14 cellular contexts compared by ENCODE assay signal in the genomic region with DNA sequence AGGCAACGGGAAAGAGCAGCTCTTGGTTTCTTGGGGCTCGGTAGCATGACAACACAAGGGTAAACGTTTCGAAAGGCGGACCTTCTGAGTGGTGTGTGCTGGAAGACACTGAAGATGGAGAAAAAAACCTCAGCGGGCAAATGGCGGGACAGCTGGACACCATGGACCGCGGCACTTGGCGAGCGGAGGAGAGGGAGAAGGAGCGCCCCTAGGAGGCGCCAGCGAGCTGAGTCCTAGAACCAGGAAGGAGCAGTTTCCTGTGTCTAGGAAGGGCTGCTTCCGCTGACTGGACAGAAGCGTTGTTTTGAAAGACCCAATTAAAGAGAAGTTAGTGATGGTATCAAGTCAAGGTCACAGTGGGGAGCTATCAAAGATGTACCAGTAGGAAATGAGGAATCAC. TPM values are rescaled to one million over a fixed set of nuclear protein-coding genes. Genes with fewer than 3 reads are reported as not detected.
DNase-seq lines count a peak whose midpoint lies in the region; ATAC-seq and TF ChIP-seq lines count a peak whose summit lies in the region.
"Had no signal": no experiment of that assay in that cellular context is flagged by ENCODE, and none has a peak within 500 bp of the region (broad histone marks: within the 10 kb centered on the region; RNA-seq: fewer than 3 reads in every experiment).

No MANE protein-coding gene starts in this region.

- no peaks in the 10 kb centered on the region for H3K36me3 Mint-ChIP-seq in activated naive CD8-positive, alpha-beta T cell treated with anti-CD3 and anti-CD28 coated beads, Interleukin-2, amount 10 ng/mL, durations not matched to agents 7 days and 5 days
- no peaks in the 10 kb centered on the region for H3K36me3 Mint-ChIP-seq in progenitor cell of endocrine pancreas (ENCODE audit: insufficient read depth)
- H3K36me3 Mint-ChIP-seq: activated CD8-positive, alpha-beta memory T cell treated with anti-CD3 and anti-CD28 coated beads, Interleukin-2, amount 10 ng/mL, durations not matched to agents 7 days and 5 days; naive thymus-derived CD4-positive, alpha-beta T cell had no signal

- WGBS in adrenal gland, 4 donors: 73 to 89% (median 80%) methylated on average over 16 of the region's 16 CpGs

- no peaks in the 10 kb centered on the region for H3K9me3 ChIP-seq in adrenal gland (replicated peaks in 1 of 3)
- H3K9me3 ChIP-seq: Peyer's patch, tibial nerve had no signal

- intact Hi-C loops in adrenal gland (cut with DNase I): no loop called here

- H3K36me3 ChIP-seq in adrenal gland (replicated peaks in 1 of 2): no peaks in the 10 kb centered on the region
- H3K36me3 ChIP-seq: Peyer's patch, tibial nerve had no signal

- no peaks in the 10 kb centered on the region for H3K27me3 ChIP-seq in adrenal gland
- H3K27me3 ChIP-seq: Peyer's patch, tibial nerve had no signal

- no peak for TF ChIP-seq POLR2A in adrenal gland (IDR thresholded peaks at IDR 0.05)

- no peak overlapping the region for H3K27ac ChIP-seq in adrenal gland
- H3K27ac ChIP-seq: dorsolateral prefrontal cortex, Peyer's patch, tibial nerve had no signal

- H3K27me3 Mint-ChIP-seq in activated naive CD8-positive, alpha-beta T cell treated with anti-CD3 and anti-CD28 coated beads, Interleukin-2, amount 10 ng/mL, durations not matched to agents 7 days and 5 days: no peaks in the 10 kb centered on the region
- peaks cover 21% of the 10 kb centered on the region for H3K27me3 Mint-ChIP-seq in progenitor cell of endocrine pancreas
- H3K27me3 Mint-ChIP-seq: activated CD8-positive, alpha-beta memory T cell treated with anti-CD3 and anti-CD28 coated beads, Interleukin-2, amount 10 ng/mL, durations not matched to agents 7 days and 5 days had no signal

- H3K4me1 ChIP-seq in adrenal gland (replicated peaks in 1 of 2): no peaks in the 10 kb centered on the region
- H3K4me1 ChIP-seq: Peyer's patch, tibial nerve had no signal

- H3K27ac Mint-ChIP-seq in activated naive CD8-positive, alpha-beta T cell treated with anti-CD3 and anti-CD28 coated beads, Interleukin-2, amount 10 ng/mL, durations not matched to agents 7 days and 5 days: no peak overlapping the region
- no peak overlapping the region for H3K27ac Mint-ChIP-seq in progenitor cell of endocrine pancreas
- H3K27ac Mint-ChIP-seq: activated CD8-positive, alpha-beta memory T cell treated with anti-CD3 and anti-CD28 coated beads, Interleukin-2, amount 10 ng/mL, durations not matched to agents 7 days and 5 days; naive thymus-derived CD4-positive, alpha-beta T cell had no signal

- peak; percentile 53 for DNase-seq in NCI-H82 (lab: John Stamatoyannopoulos, UW)
- no peak for DNase-seq in NCI-H82 treated with DMSO at 0.1 percent for 48 hours (lab: John Stamatoyannopoulos, UW; ENCODE audit: unreplicated experiment)
- DNase-seq in MV-4-11 (lab: John Stamatoyannopoulos, UW): peak; percentile 37
- DNase-seq in activated naive CD8-positive, alpha-beta T cell treated with anti-CD3 and anti-CD28 coated beads, Interleukin-2, amount 10 ng/mL, durations not matched to agents 7 days and 5 days: no peak
- no peak for DNase-seq in progenitor cell of endocrine pancreas (ENCODE audit: low spot score, unreplicated experiment)
- no peak for DNase-seq in middle frontal gyrus (ENCODE audit: extremely low spot score, low spot score)
- DNase-seq in adrenal gland: no peak
- DNase-seq: activated CD8-positive, alpha-beta memory T cell treated with anti-CD3 and anti-CD28 coated beads, Interleukin-2, amount 10 ng/mL, durations not matched to agents 7 days and 5 days; dorsolateral prefrontal cortex; foreskin fibroblast; naive thymus-derived CD4-positive, alpha-beta T cell; Peyer's patch had no signal

- H3K4me3 Mint-ChIP-seq in activated naive CD8-positive, alpha-beta T cell treated with anti-CD3 and anti-CD28 coated beads, Interleukin-2, amount 10 ng/mL, durations not matched to agents 7 days and 5 days: peak overlapping the region; percentile 59
- H3K4me3 Mint-ChIP-seq in progenitor cell of endocrine pancreas (ENCODE audit: low read depth): no peak overlapping the region
- H3K4me3 Mint-ChIP-seq: activated CD8-positive, alpha-beta memory T cell treated with anti-CD3 and anti-CD28 coated beads, Interleukin-2, amount 10 ng/mL, durations not matched to agents 7 days and 5 days had no signal

- peaks cover 3% of the 10 kb centered on the region for H3K9me3 Mint-ChIP-seq in activated naive CD8-positive, alpha-beta T cell treated with anti-CD3 and anti-CD28 coated beads, Interleukin-2, amount 10 ng/mL, durations not matched to agents 7 days and 5 days
- peaks cover 10% of the 10 kb centered on the region for H3K9me3 Mint-ChIP-seq in progenitor cell of endocrine pancreas (ENCODE audit: low read depth)

- H3K4me1 Mint-ChIP-seq in activated naive CD8-positive, alpha-beta T cell treated with anti-CD3 and anti-CD28 coated beads, Interleukin-2, amount 10 ng/mL, durations not matched to agents 7 days and 5 days: no peaks in the 10 kb centered on the region
- peaks cover 1% of the 10 kb centered on the region for H3K4me1 Mint-ChIP-seq in progenitor cell of endocrine pancreas (ENCODE audit: low read depth)
- H3K4me1 Mint-ChIP-seq: activated CD8-positive, alpha-beta memory T cell treated with anti-CD3 and anti-CD28 coated beads, Interleukin-2, amount 10 ng/mL, durations not matched to agents 7 days and 5 days had no signal

- POLR2A ChIA-PET in activated naive CD8-positive, alpha-beta T cell treated with anti-CD3 and anti-CD28 coated beads, Interleukin-2, amount 10 ng/mL, durations not matched to agents 7 days and 5 days (lab: Charles Lee): no interaction called here

- ATAC-seq in activated naive CD8-positive, alpha-beta T cell treated with anti-CD3 and anti-CD28 coated beads, Interleukin-2, amount 10 ng/mL, durations not matched to agents 7 days and 5 days (ENCODE audit: low read depth): no peak
- ATAC-seq in GM18511 (IDR thresholded peaks at IDR 0.05; ENCODE audit: unreplicated experiment): no peak
- ATAC-seq: activated CD8-positive, alpha-beta memory T cell treated with anti-CD3 and anti-CD28 coated beads, Interleukin-2, amount 10 ng/mL, durations not matched to agents 7 days and 5 days; naive thymus-derived CD4-positive, alpha-beta T cell had no signal

- TF ChIP-seq CTCF in progenitor cell of endocrine pancreas (IDR thresholded peaks at IDR 0.05; ENCODE audit: unreplicated experiment): peak; percentile 23
- TF ChIP-seq CTCF in adrenal gland (IDR thresholded peaks at IDR 0.05): no peak

- H3K4me3 ChIP-seq in adrenal gland: no peak overlapping the region
- H3K4me3 ChIP-seq: dorsolateral prefrontal cortex, Peyer's patch, tibial nerve had no signal

RNA-seq across cellular contexts. Expression of a gene that starts 44.0 kb away (rescaled TPM):
- total RNA-seq in activated naive CD8-positive, alpha-beta T cell treated with anti-CD3 and anti-CD28 coated beads, Interleukin-2, amount 10 ng/mL, durations not matched to agents 7 days and 5 days: not detected
- total RNA-seq in progenitor cell of endocrine pancreas (0.82 and 1.7 TPM in 2 replicates), adrenal gland (1 to 10 TPM in 1 of 8 donors, under 1 TPM in 2, not detected in 5; 0.28 to 2.2 (median 0.72) TPM)
- 1 to 10 TPM in 1 of 3 donors, under 1 TPM in 2; 0.10 to 2.7 (median 0.24) TPM for polyA plus RNA-seq in adrenal gland
- total RNA-seq: activated CD8-positive, alpha-beta memory T cell treated with anti-CD3 and anti-CD28 coated beads, Interleukin-2, amount 10 ng/mL, durations not matched to agents 7 days and 5 days; naive thymus-derived CD4-positive, alpha-beta T cell; Peyer's patch had no signal
- polyA plus RNA-seq: naive thymus-derived CD4-positive, alpha-beta T cell had no signal

Comparison
In these comparisons a context has a peak if more than half of its experiments do, and no peak if none do; other contexts are left out.
1. DNase-seq: peak in NCI-H82 (single experiment) and MV-4-11 (single experiment); none in NCI-H82 treated with DMSO at 0.1 percent for 48 hours (single experiment), activated naive CD8-positive, alpha-beta T cell treated with anti-CD3 and anti-CD28 coated beads, Interleukin-2, amount 10 ng/mL, durations not matched to agents 7 days and 5 days (single experiment), progenitor cell of endocrine pancreas (single experiment), middle frontal gyrus (single experiment) and adrenal gland (0 of 7).